Comparison of ENCODE assay signal across 19 cellular contexts in the genomic region with DNA sequence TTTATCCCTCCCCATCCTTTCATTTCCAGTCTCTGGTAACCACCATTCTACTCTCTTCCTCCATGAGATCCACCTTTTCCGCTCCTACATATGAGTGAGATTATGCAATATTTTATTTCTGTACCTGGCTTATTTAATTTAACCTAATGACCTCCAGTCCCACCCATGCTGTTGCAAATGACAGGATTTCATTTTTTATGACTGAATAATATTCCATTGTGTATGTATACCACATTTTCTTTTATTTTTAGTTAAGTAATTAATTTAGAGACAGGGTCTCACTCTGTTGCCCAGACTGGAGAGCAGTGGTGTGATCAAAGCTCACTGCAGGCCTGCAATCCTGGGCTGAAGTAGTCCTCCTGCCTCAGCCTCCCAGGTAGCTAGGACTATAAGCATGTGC. TPM values are rescaled to one million over a fixed set of nuclear protein-coding genes. Genes with fewer than 3 reads are reported as not detected.
A peak's percentile ranks its signal among the peaks of the same experiment; 100 is the strongest.
DNase-seq lines count a peak whose midpoint lies in the region; ATAC-seq and TF ChIP-seq lines count a peak whose summit lies in the region.
"Had no signal": no experiment of that assay in that cellular context is flagged by ENCODE, and none has a peak within 500 bp of the region (broad histone marks: within the 10 kb centered on the region; RNA-seq: fewer than 3 reads in every experiment).

No MANE protein-coding gene starts in this region.

- H3K9me3 ChIP-seq in colonic mucosa, result no peaks in the 10 kb centered on the region
- no peaks in the 10 kb centered on the region for H3K9me3 ChIP-seq in mononuclear cell (ENCODE audit: low read depth, low read length)
- no peaks in the 10 kb centered on the region for H3K9me3 ChIP-seq in upper lobe of left lung
- H3K9me3 ChIP-seq: psoas muscle, stomach had no signal

- peak overlapping the region; percentile 96 for H3K4me3 ChIP-seq in GM08714 (ENCODE audit: low read length)
- no peak overlapping the region for H3K4me3 ChIP-seq in colonic mucosa
- peak overlapping the region; percentile 94 for H3K4me3 ChIP-seq in mononuclear cell (ENCODE audit: low read length)
- peak overlapping the region in 3 of 4 donors; percentile 51 to 71 (median 61) for H3K4me3 ChIP-seq in upper lobe of left lung

- ATAC-seq in upper lobe of left lung (ENCODE audit: low FRiP score in 2 of 2), result no peak
- no peak for ATAC-seq in GM21576 (IDR thresholded peaks at IDR 0.05; ENCODE audit: unreplicated experiment)

- H3K36me3 ChIP-seq in colonic mucosa (no peaks in the 10 kb centered on the region), upper lobe of left lung (peaks cover 0 to 6% (median 0%) of the 10 kb centered on the region in 4 donors)
- H3K36me3 ChIP-seq: stomach, WERI-Rb-1 had no signal

- TF ChIP-seq EP300 in upper lobe of left lung (IDR thresholded peaks at IDR 0.05), result no peak

- H3K4me1 ChIP-seq in colonic mucosa (no peaks in the 10 kb centered on the region), mononuclear cell (ENCODE audit: insufficient read depth, low read length) (peaks cover 53% of the 10 kb centered on the region), upper lobe of left lung (peaks cover 0 to 4% (median 2%) of the 10 kb centered on the region in 4 donors)

- intact Hi-C loops in colonic mucosa (cut with DNase I), result loop anchor here (10.0 kb wide), 1 partner anchor 73 kb away; no protein-coding TSS in a partner anchor

- H3K27ac ChIP-seq in colonic mucosa, result peak overlapping the region; percentile 17
- H3K27ac ChIP-seq in upper lobe of left lung, result peak overlapping the region in 3 of 4 donors; percentile 92 to 99 (median 98)
- H3K27ac ChIP-seq: WERI-Rb-1 had no signal

- WGBS in upper lobe of left lung, 2 donors, result 50 to 79% methylated on average over 1 of the region's 1 CpG

- DNase-seq in colonic mucosa (no peak), upper lobe of left lung (no peak), kidney tubule cell (ENCODE audit: low spot score) (no peak)
- DNase-seq in stimulated activated CD4-positive, alpha-beta T cell treated with anti-CD3 and anti-CD28 coated beads, Interleukin-4, amount 100 ng/mL, for 4 hours, result no peak
- DNase-seq: activated naive CD4-positive, alpha-beta T cell treated with Interleukin-2 at 50 U/mL for 16 hours; CD4-positive, alpha-beta memory T cell; kidney glomerular epithelial cell; naive thymus-derived CD4-positive, alpha-beta T cell; NCI-H1694; NCI-H524 treated with DMSO at 0.1 percent for 48 hours; psoas muscle; SIG-M5; stimulated activated CD4-positive, alpha-beta T cell treated with anti-CD3 and anti-CD28 coated beads, Interleukin-15, amount 100 ng/mL, for 24 hours; stomach; trophoblast cell; WERI-Rb-1 had no signal

- TF ChIP-seq POLR2A in upper lobe of left lung (IDR thresholded peaks at IDR 0.05), result no peak

- no peak overlapping the region for H3K9ac ChIP-seq in colonic mucosa (ENCODE audit: low read depth in 2 of 2, low read length in 2 of 2)

- H3K27me3 ChIP-seq in colonic mucosa, result no peaks in the 10 kb centered on the region
- peaks cover 2% of the 10 kb centered on the region for H3K27me3 ChIP-seq in mononuclear cell (ENCODE audit: insufficient read depth, low read length)
- H3K27me3 ChIP-seq in upper lobe of left lung, result no peaks in the 10 kb centered on the region

- TF ChIP-seq CTCF in colonic mucosa (IDR thresholded peaks at IDR 0.05) (no peak), upper lobe of left lung (IDR thresholded peaks at IDR 0.05) (no peak)

RNA-seq across cellular contexts. Expression of gene LRRK2, which starts 2.6 kb away (rescaled TPM):
- total RNA-seq in colonic mucosa (1 to 10 TPM; 1.7 to 4.1 TPM), mononuclear cell (21.3 TPM), upper lobe of left lung (100 to 1,000 TPM; 232 to 719 (median 390) TPM)

Comparison
In these comparisons a context has a peak if more than half of its experiments do, and no peak if none do; other contexts are left out.
1. RNA of gene LRRK2, which starts 2.6 kb away (total RNA-seq): 232 to 719 TPM in upper lobe of left lung; 21.3 TPM in mononuclear cell (single experiment) and 1.7 to 4.1 TPM in colonic mucosa; every median in the first group is over 10 times any median in the second.